In genomic region chr9:6758418-6759113, GRCh38 we compare ENCODE assay signal across 8 cellular contexts. TPM values are rescaled to one million over a fixed set of nuclear protein-coding genes. Genes with fewer than 3 reads are reported as not detected.
DNase-seq lines count a peak whose midpoint lies in the region; ATAC-seq and TF ChIP-seq lines count a peak whose summit lies in the region.

No MANE protein-coding gene starts in this region.

- H3K4me3 ChIP-seq in epithelial cell of esophagus (ENCODE audit: low read length): peak overlapping the region; percentile 75

- DNase-seq in NCI-H1694 (lab: John Stamatoyannopoulos, UW): peak; percentile 4
- no peak for DNase-seq in NCI-H1694 treated with DMSO at 0.1 percent for 48 hours (lab: John Stamatoyannopoulos, UW)
- peak; percentile 69 for DNase-seq in NCI-H1105 treated with DMSO at 0.1 percent for 48 hours (lab: John Stamatoyannopoulos, UW)
- DNase-seq in activated CD8-positive, alpha-beta memory T cell treated with anti-CD3 and anti-CD28 coated beads, Interleukin-2, amount 50 U/mL, for 24 hours (ENCODE audit: extremely low read depth): peak; percentile 20
- DNase-seq in epithelial cell of esophagus (ENCODE audit: low read depth): peak; percentile 69
- DNase-seq in mucosa of gallbladder (ENCODE audit: low spot score): peak; percentile 48
- peak; percentile 12 to 14 for DNase-seq in stimulated activated CD8-positive, alpha-beta memory T cell treated with anti-CD3 and anti-CD28 coated beads, Interleukin-7, amount 100 ng/mL, for 1 hour (ENCODE audit: low read depth in 2 of 2)

- TF ChIP-seq CTCF in epithelial cell of esophagus (IDR thresholded peaks at IDR 0.05; ENCODE audit: insufficient read depth, low read depth, low read length, missing control alignments): no peak

- peak; percentile 25 for ATAC-seq in HG02571 (IDR thresholded peaks at IDR 0.05; ENCODE audit: unreplicated experiment)

RNA-seq across cellular contexts. Expression of gene KDM4C, which starts 0.8 kb away (rescaled TPM):
- 43.1 TPM for total RNA-seq in mucosa of gallbladder
